ENCODE assay signal across 8 cellular contexts in the genomic region with DNA sequence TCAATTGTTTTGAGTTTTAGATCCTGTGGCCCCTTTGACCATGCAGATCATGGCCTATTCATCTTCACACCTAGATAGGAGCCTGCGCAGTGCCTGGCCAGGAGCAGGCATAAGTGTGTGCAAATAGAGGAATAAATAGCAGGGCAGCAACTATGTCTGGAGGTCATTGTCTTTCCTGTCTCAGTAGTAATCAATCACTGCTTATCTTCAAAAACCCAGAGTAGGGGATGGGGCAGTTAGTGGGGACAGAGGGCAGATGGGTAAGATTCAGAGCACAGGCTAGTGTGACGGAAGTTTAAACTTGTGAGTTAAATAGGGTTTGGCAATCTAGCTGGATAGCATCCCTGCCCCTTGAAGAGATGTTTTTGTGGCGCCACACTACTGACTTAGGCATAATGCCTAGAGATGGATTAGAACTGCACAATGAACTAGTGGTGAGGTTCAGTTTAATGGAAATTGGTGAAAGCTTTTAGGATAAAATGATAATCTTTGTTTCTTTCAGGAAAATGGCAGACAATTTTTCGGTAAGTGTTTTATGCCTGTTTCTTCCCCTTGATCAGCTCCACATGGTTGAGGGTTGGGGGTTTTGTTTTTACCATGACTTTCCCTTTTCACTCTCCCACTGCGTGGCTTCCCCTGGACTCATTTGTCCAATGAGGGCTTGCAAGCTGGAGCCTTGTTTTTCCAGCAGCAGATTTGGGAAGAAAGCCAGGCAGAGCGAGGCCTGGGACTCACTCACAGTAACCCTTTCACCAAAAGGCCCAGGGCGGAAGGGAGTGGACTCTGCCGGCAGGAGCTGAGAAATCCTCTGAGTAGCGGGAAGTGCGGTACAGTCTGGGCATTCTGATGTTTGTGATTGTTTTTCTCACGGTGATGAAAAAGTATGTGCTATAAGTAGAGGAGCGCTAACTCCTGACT. TPM values are rescaled to one million over a fixed set of nuclear protein-coding genes. Genes with fewer than 3 reads are reported as not detected.
DNase-seq lines count a peak whose midpoint lies in the region; ATAC-seq and TF ChIP-seq lines count a peak whose summit lies in the region.

No MANE protein-coding gene starts in this region.

- 78 to 91% (median 83%) methylated on average over 12 of the region's 12 CpGs for WGBS in spleen, 5 donors

- no peak overlapping the region for H3K4me3 ChIP-seq in spleen
- H3K4me3 ChIP-seq in WERI-Rb-1 (ENCODE audit: low read depth, low read length), result no peak overlapping the region

- TF ChIP-seq POLR2A in spleen (IDR thresholded peaks at IDR 0.05), result no peak

- H3K9me3 Mint-ChIP-seq in HFFc6, result no peaks in the 10 kb centered on the region
- H3K9me3 Mint-ChIP-seq in dendritic cell treated with granulocyte-macrophage colony-stimulating factor and Interleukin-4, amounts not matched to agents 40 ng/mL and 50 ng/mL, for 4 days, result no peaks in the 10 kb centered on the region

- H3K36me3 ChIP-seq in spleen (peaks cover 0 to 43% (median 9%) of the 10 kb centered on the region in 6 donors), WERI-Rb-1 (no peaks in the 10 kb centered on the region; the same call in 1 of the 2 replicates)

- peak; percentile 43 for ATAC-seq in left lobe of liver
- ATAC-seq in GM19452 (IDR thresholded peaks at IDR 0.05; ENCODE audit: unreplicated experiment), result no peak

- H3K9me3 ChIP-seq in spleen (no peaks in the 10 kb centered on the region), WERI-Rb-1 (ENCODE audit: severe bottlenecking) (no peaks in the 10 kb centered on the region)

- intact Hi-C loops in dendritic cell treated with granulocyte-macrophage colony-stimulating factor and Interleukin-4, amounts not matched to agents 40 ng/mL and 50 ng/mL, for 4 days (cut with micrococcal nuclease), result no loop called here
- intact Hi-C loops in spleen (cut with DNase I; ENCODE audit: low total_unique reads), result no loop called here

- H3K27me3 ChIP-seq in spleen (replicated peaks in 1 of 7) (no peaks in the 10 kb centered on the region), WERI-Rb-1 (ENCODE audit: insufficient read depth, low read depth, severe bottlenecking) (no peaks in the 10 kb centered on the region)

- TF ChIP-seq CTCF in HFFc6 (IDR thresholded peaks at IDR 0.05) (no peak), spleen (IDR thresholded peaks at IDR 0.05 in 8 of 11, conservative IDR thresholded peaks at IDR 0.05 in 3 of 11) (no peak), WERI-Rb-1 (IDR thresholded peaks at IDR 0.05; ENCODE audit: low read depth, low read length) (no peak)

- peaks cover 35% of the 10 kb centered on the region for H3K4me1 Mint-ChIP-seq in HFFc6 (ENCODE audit: low read depth)
- peaks cover 67% of the 10 kb centered on the region for H3K4me1 Mint-ChIP-seq in dendritic cell treated with granulocyte-macrophage colony-stimulating factor and Interleukin-4, amounts not matched to agents 40 ng/mL and 50 ng/mL, for 4 days (ENCODE audit: low read depth)

- peak overlapping the region; percentile 78 for H3K27ac Mint-ChIP-seq in HFFc6
- H3K27ac Mint-ChIP-seq in dendritic cell treated with granulocyte-macrophage colony-stimulating factor and Interleukin-4, amounts not matched to agents 40 ng/mL and 50 ng/mL, for 4 days, result peak overlapping the region; percentile 1

- H3K36me3 Mint-ChIP-seq in HFFc6 (ENCODE audit: low read depth), result peaks cover 34% of the 10 kb centered on the region
- peaks cover 98% of the 10 kb centered on the region for H3K36me3 Mint-ChIP-seq in dendritic cell treated with granulocyte-macrophage colony-stimulating factor and Interleukin-4, amounts not matched to agents 40 ng/mL and 50 ng/mL, for 4 days (ENCODE audit: low read depth)

- no peak overlapping the region; the same call in 1 of the 2 replicates for H3K4me3 Mint-ChIP-seq in HFFc6
- no peak overlapping the region for H3K4me3 Mint-ChIP-seq in dendritic cell treated with granulocyte-macrophage colony-stimulating factor and Interleukin-4, amounts not matched to agents 40 ng/mL and 50 ng/mL, for 4 days

- peak overlapping the region in 7 of 8 donors; percentile 14 to 59 (median 51) for H3K27ac ChIP-seq in spleen
- no peak overlapping the region for H3K27ac ChIP-seq in WERI-Rb-1

- H3K27me3 Mint-ChIP-seq in HFFc6 (ENCODE audit: insufficient read depth), result peaks cover 3% of the 10 kb centered on the region; the same call in 1 of the 2 replicates
- no peaks in the 10 kb centered on the region for H3K27me3 Mint-ChIP-seq in dendritic cell treated with granulocyte-macrophage colony-stimulating factor and Interleukin-4, amounts not matched to agents 40 ng/mL and 50 ng/mL, for 4 days

- DNase-seq in HFFc6, result no peak
- DNase-seq in left lobe of liver (ENCODE audit: low spot score), result no peak
- DNase-seq in spleen, result no peak
- DNase-seq in HuH-7 (ENCODE audit: low spot score), result no peak
- no peak for DNase-seq in WERI-Rb-1
- no peak for DNase-seq in stimulated activated CD4-positive, alpha-beta T cell treated with anti-CD3 and anti-CD28 coated beads, Interleukin-4, amount 100 ng/mL, for 1 hour

- peaks cover 0 to 63% (median 15%) of the 10 kb centered on the region in 6 donors for H3K4me1 ChIP-seq in spleen

RNA-seq across cellular contexts. Expression of a gene that starts 8.1 kb away (rescaled TPM):
- total RNA-seq in HFFc6 (2021; fragmentation: NEBNext Ultra II Directional; extraction: Animal tissue kit (Norgen Biotek cat#: 25700)), result 10 to 100 TPM; 70.1 to 83.0 (median 74.7) TPM
- total RNA-seq in left lobe of liver (3.9 TPM), spleen (10 to 100 TPM; 37.4 to 71.1 (median 48.8) TPM)
- 100 to 1,000 TPM in 1 of 3 donors, 10 to 100 TPM in 2; 61.1 to 201 (median 69.1) TPM for polyA plus RNA-seq in spleen

RNA-seq across cellular contexts. Expression of a gene that starts 54.3 kb away (rescaled TPM):
- 10 to 100 TPM; 21.8 to 58.3 (median 52.5) TPM for total RNA-seq in HFFc6 (2021; fragmentation: NEBNext Ultra II Directional; extraction: Animal tissue kit (Norgen Biotek cat#: 25700))
- total RNA-seq in left lobe of liver (0.33 TPM), spleen (1 to 10 TPM; 1.6 to 8.1 (median 4.3) TPM)
- 1 to 10 TPM in 2 of 3 donors, under 1 TPM in 1; 0.50 to 3.4 (median 1.6) TPM for polyA plus RNA-seq in spleen
